1 cellular context compared by ENCODE assay signal in the genomic region with DNA sequence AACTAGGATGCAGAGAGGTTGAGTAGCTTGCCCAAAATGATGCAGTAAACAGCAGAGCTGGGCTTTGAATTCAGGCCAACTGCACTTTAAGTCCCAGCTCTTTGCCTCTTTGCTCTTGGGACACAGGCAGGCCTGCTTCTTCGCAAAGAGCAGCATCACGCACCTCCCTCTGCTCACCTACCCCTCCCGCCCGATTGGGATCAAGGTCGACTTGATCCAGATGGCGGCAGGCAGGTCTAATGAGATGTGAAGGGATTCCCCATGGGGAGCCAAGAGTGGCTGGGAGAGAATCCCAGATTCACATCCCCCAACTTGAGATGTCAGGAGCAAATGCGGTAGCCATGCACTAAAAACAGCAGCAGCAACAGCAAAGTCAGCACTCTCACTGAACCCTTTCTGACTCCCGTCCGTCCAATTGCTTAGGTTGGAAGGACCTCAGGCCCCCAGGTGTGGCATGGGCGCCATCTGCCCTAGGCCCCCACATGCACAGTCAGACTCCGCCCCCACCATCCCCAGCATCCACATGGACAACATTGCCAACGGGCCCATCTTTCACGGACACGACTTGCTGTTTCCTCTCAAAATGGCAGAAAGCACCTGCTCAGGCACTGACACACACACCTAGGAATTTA.
TF ChIP-seq lines count a peak whose summit lies in the region.

No MANE protein-coding gene starts in this region.

TF ChIP-seq in HepG2, 621 proteins besides CTCF, POLR2A, EP300 and RAD21 (continued from another document and continues in another):
- TF ChIP-seq, protein P1, sequence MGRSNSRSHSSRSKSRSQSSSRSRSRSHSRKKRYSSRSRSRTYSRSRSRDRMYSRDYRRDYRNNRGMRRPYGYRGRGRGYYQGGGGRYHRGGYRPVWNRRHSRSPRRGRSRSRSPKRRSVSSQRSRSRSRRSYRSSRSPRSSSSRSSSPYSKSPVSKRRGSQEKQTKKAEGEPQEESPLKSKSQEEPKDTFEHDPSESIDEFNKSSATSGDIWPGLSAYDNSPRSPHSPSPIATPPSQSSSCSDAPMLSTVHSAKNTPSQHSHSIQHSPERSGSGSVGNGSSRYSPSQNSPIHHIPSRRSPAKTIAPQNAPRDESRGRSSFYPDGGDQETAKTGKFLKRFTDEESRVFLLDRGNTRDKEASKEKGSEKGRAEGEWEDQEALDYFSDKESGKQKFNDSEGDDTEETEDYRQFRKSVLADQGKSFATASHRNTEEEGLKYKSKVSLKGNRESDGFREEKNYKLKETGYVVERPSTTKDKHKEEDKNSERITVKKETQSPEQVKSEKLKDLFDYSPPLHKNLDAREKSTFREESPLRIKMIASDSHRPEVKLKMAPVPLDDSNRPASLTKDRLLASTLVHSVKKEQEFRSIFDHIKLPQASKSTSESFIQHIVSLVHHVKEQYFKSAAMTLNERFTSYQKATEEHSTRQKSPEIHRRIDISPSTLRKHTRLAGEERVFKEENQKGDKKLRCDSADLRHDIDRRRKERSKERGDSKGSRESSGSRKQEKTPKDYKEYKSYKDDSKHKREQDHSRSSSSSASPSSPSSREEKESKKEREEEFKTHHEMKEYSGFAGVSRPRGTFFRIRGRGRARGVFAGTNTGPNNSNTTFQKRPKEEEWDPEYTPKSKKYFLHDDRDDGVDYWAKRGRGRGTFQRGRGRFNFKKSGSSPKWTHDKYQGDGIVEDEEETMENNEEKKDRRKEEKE (IDR thresholded peaks at IDR 0.05) = no peak
- TF ChIP-seq ZNF747 (CRISPR knock-in tag; IDR thresholded peaks at IDR 0.05; ENCODE audit: borderline replicate concordance) (no peak), MED1 (CRISPR knock-in tag; IDR thresholded peaks at IDR 0.05) (no peak), RXRB (CRISPR knock-in tag; IDR thresholded peaks at IDR 0.05; ENCODE audit: borderline replicate concordance) (no peak), SUZ12 (IDR thresholded peaks at IDR 0.05; ENCODE audit: low read depth, low read length) (no peak), ZFP37 (CRISPR knock-in tag; IDR thresholded peaks at IDR 0.05; ENCODE audit: borderline replicate concordance) (no peak), TGIF2 (CRISPR knock-in tag; IDR thresholded peaks at IDR 0.05) (no peak), TOE1 (CRISPR knock-in tag; IDR thresholded peaks at IDR 0.05) (no peak), ZNF317 (CRISPR knock-in tag; IDR thresholded peaks at IDR 0.05) (no peak), CBX1 (IDR thresholded peaks at IDR 0.05; ENCODE audit: low read depth) (no peak), PAX8 (CRISPR knock-in tag; IDR thresholded peaks at IDR 0.05; ENCODE audit: borderline replicate concordance) (no peak), MBNL3 (CRISPR knock-in tag; conservative IDR thresholded peaks at IDR 0.05) (no peak), ATF7-NPFF (CRISPR knock-in tag; IDR thresholded peaks at IDR 0.05; ENCODE audit: low read depth) (no peak), GATAD2A (CRISPR knock-in tag; IDR thresholded peaks at IDR 0.05) (no peak), ZNF761 (CRISPR knock-in tag; conservative IDR thresholded peaks at IDR 0.05) (0 out of 2 replicates have a peak, but pooled peaks have one; percentile 33), SNAI1 (CRISPR knock-in tag; IDR thresholded peaks at IDR 0.05; ENCODE audit: borderline replicate concordance) (no peak), ZBTB38 (CRISPR knock-in tag; IDR thresholded peaks at IDR 0.05) (peak; percentile 57; the same call in 1 of the 2 replicates), PTBP1 (IDR thresholded peaks at IDR 0.05; ENCODE audit: low read depth, low read length, poor library complexity, severe bottlenecking) (no peak), ZNF33A (CRISPR knock-in tag; IDR thresholded peaks at IDR 0.05; ENCODE audit: borderline replicate concordance) (no peak), SRSF4 (IDR thresholded peaks at IDR 0.05; ENCODE audit: low read depth, low read length, poor library complexity, severe bottlenecking) (no peak), ZNF180 (CRISPR knock-in tag; IDR thresholded peaks at IDR 0.05; ENCODE audit: borderline replicate concordance, low read depth) (no peak), CCDC6 (CRISPR knock-in tag; IDR thresholded peaks at IDR 0.05) (no peak)
- TF ChIP-seq, protein P2, sequence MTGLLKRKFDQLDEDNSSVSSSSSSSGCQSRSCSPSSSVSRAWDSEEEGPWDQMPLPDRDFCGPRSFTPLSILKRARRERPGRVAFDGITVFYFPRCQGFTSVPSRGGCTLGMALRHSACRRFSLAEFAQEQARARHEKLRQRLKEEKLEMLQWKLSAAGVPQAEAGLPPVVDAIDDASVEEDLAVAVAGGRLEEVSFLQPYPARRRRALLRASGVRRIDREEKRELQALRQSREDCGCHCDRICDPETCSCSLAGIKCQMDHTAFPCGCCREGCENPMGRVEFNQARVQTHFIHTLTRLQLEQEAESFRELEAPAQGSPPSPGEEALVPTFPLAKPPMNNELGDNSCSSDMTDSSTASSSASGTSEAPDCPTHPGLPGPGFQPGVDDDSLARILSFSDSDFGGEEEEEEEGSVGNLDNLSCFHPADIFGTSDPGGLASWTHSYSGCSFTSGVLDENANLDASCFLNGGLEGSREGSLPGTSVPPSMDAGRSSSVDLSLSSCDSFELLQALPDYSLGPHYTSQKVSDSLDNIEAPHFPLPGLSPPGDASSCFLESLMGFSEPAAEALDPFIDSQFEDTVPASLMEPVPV (CRISPR knock-in tag; IDR thresholded peaks at IDR 0.05) = no peak
- TF ChIP-seq, protein P3, sequence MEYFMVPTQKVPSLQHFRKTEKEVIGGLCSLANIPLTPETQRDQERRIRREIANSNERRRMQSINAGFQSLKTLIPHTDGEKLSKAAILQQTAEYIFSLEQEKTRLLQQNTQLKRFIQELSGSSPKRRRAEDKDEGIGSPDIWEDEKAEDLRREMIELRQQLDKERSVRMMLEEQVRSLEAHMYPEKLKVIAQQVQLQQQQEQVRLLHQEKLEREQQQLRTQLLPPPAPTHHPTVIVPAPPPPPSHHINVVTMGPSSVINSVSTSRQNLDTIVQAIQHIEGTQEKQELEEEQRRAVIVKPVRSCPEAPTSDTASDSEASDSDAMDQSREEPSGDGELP (IDR thresholded peaks at IDR 0.05; ENCODE audit: borderline replicate concordance, low read depth) = no peak
- TF ChIP-seq, protein P4, sequence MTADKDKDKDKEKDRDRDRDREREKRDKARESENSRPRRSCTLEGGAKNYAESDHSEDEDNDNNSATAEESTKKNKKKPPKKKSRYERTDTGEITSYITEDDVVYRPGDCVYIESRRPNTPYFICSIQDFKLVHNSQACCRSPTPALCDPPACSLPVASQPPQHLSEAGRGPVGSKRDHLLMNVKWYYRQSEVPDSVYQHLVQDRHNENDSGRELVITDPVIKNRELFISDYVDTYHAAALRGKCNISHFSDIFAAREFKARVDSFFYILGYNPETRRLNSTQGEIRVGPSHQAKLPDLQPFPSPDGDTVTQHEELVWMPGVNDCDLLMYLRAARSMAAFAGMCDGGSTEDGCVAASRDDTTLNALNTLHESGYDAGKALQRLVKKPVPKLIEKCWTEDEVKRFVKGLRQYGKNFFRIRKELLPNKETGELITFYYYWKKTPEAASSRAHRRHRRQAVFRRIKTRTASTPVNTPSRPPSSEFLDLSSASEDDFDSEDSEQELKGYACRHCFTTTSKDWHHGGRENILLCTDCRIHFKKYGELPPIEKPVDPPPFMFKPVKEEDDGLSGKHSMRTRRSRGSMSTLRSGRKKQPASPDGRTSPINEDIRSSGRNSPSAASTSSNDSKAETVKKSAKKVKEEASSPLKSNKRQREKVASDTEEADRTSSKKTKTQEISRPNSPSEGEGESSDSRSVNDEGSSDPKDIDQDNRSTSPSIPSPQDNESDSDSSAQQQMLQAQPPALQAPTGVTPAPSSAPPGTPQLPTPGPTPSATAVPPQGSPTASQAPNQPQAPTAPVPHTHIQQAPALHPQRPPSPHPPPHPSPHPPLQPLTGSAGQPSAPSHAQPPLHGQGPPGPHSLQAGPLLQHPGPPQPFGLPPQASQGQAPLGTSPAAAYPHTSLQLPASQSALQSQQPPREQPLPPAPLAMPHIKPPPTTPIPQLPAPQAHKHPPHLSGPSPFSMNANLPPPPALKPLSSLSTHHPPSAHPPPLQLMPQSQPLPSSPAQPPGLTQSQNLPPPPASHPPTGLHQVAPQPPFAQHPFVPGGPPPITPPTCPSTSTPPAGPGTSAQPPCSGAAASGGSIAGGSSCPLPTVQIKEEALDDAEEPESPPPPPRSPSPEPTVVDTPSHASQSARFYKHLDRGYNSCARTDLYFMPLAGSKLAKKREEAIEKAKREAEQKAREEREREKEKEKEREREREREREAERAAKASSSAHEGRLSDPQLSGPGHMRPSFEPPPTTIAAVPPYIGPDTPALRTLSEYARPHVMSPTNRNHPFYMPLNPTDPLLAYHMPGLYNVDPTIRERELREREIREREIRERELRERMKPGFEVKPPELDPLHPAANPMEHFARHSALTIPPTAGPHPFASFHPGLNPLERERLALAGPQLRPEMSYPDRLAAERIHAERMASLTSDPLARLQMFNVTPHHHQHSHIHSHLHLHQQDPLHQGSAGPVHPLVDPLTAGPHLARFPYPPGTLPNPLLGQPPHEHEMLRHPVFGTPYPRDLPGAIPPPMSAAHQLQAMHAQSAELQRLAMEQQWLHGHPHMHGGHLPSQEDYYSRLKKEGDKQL (CRISPR knock-in tag; IDR thresholded peaks at IDR 0.05; ENCODE audit: low read depth) = no peak
- TF ChIP-seq, protein P5, sequence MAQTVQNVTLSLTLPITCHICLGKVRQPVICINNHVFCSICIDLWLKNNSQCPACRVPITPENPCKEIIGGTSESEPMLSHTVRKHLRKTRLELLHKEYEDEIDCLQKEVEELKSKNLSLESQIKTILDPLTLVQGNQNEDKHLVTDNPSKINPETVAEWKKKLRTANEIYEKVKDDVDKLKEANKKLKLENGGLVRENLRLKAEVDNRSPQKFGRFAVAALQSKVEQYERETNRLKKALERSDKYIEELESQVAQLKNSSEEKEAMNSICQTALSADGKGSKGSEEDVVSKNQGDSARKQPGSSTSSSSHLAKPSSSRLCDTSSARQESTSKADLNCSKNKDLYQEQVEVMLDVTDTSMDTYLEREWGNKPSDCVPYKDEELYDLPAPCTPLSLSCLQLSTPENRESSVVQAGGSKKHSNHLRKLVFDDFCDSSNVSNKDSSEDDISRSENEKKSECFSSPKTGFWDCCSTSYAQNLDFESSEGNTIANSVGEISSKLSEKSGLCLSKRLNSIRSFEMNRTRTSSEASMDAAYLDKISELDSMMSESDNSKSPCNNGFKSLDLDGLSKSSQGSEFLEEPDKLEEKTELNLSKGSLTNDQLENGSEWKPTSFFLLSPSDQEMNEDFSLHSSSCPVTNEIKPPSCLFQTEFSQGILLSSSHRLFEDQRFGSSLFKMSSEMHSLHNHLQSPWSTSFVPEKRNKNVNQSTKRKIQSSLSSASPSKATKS (CRISPR knock-in tag; IDR thresholded peaks at IDR 0.05) = no peak
- TF ChIP-seq, protein P6, sequence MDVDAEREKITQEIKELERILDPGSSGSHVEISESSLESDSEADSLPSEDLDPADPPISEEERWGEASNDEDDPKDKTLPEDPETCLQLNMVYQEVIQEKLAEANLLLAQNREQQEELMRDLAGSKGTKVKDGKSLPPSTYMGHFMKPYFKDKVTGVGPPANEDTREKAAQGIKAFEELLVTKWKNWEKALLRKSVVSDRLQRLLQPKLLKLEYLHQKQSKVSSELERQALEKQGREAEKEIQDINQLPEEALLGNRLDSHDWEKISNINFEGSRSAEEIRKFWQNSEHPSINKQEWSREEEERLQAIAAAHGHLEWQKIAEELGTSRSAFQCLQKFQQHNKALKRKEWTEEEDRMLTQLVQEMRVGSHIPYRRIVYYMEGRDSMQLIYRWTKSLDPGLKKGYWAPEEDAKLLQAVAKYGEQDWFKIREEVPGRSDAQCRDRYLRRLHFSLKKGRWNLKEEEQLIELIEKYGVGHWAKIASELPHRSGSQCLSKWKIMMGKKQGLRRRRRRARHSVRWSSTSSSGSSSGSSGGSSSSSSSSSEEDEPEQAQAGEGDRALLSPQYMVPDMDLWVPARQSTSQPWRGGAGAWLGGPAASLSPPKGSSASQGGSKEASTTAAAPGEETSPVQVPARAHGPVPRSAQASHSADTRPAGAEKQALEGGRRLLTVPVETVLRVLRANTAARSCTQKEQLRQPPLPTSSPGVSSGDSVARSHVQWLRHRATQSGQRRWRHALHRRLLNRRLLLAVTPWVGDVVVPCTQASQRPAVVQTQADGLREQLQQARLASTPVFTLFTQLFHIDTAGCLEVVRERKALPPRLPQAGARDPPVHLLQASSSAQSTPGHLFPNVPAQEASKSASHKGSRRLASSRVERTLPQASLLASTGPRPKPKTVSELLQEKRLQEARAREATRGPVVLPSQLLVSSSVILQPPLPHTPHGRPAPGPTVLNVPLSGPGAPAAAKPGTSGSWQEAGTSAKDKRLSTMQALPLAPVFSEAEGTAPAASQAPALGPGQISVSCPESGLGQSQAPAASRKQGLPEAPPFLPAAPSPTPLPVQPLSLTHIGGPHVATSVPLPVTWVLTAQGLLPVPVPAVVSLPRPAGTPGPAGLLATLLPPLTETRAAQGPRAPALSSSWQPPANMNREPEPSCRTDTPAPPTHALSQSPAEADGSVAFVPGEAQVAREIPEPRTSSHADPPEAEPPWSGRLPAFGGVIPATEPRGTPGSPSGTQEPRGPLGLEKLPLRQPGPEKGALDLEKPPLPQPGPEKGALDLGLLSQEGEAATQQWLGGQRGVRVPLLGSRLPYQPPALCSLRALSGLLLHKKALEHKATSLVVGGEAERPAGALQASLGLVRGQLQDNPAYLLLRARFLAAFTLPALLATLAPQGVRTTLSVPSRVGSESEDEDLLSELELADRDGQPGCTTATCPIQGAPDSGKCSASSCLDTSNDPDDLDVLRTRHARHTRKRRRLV (CRISPR knock-in tag; IDR thresholded peaks at IDR 0.05) = no peak
- TF ChIP-seq, protein P7, sequence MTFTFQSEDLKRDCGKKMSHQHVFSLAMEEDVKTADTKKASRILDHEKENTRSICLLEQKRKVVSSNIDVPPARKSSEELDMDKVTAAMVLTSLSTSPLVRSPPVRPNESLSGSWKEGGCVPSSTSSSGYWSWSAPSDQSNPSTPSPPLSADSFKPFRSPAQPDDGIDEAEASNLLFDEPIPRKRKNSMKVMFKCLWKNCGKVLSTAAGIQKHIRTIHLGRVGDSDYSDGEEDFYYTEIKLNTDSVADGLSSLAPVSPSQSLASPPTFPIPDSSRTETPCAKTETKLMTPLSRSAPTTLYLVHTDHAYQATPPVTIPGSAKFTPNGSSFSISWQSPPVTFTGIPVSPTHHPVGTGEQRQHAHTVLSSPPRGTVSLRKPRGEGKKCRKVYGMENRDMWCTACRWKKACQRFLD (CRISPR knock-in tag; IDR thresholded peaks at IDR 0.05; ENCODE audit: borderline replicate concordance) = no peak; the same call in 1 of the 2 replicates
- TF ChIP-seq, protein P8, sequence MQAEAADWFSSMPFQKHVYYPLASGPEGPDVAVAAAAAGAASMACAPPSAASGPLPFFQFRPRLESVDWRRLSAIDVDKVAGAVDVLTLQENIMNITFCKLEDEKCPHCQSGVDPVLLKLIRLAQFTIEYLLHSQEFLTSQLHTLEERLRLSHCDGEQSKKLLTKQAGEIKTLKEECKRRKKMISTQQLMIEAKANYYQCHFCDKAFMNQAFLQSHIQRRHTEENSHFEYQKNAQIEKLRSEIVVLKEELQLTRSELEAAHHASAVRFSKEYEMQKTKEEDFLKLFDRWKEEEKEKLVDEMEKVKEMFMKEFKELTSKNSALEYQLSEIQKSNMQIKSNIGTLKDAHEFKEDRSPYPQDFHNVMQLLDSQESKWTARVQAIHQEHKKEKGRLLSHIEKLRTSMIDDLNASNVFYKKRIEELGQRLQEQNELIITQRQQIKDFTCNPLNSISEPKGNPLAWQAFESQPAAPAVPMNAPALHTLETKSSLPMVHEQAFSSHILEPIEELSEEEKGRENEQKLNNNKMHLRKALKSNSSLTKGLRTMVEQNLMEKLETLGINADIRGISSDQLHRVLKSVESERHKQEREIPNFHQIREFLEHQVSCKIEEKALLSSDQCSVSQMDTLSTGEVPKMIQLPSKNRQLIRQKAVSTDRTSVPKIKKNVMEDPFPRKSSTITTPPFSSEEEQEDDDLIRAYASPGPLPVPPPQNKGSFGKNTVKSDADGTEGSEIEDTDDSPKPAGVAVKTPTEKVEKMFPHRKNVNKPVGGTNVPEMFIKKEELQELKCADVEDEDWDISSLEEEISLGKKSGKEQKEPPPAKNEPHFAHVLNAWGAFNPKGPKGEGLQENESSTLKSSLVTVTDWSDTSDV (CRISPR knock-in tag; IDR thresholded peaks at IDR 0.05) = no peak
